ENCODE assay signal across 28 cellular contexts in genomic region chr10:120437541-120437940, GRCh38. TPM values are rescaled to one million over a fixed set of nuclear protein-coding genes. Genes with fewer than 3 reads are reported as not detected.
"Had no signal": no experiment of that assay in that cellular context is flagged by ENCODE, and none has a peak within 500 bp of the region (broad histone marks: within the 10 kb centered on the region; RNA-seq: fewer than 3 reads in every experiment).

No MANE protein-coding gene starts in this region.

- ATAC-seq: activated CD8-positive, alpha-beta T cell treated with anti-CD3 and anti-CD28 coated beads for 36 hours; activated T-cell treated with anti-CD3 and anti-CD28 coated beads, Interleukin-2, amount 50 U/mL, for 4 hours; activated T-helper 17 cell treated with anti-CD3 and anti-CD28 coated beads, Interleukin-2, amount 50 U/mL, for 72 hours; left lung; lower lobe of right lung; natural killer cell; psoas muscle; T-helper 17 cell; WTC11 had no signal

- H3K27ac Mint-ChIP-seq: activated CD8-positive, alpha-beta T cell treated with anti-CD3 and anti-CD28 coated beads for 36 hours; activated T-helper 17 cell treated with anti-CD3 and anti-CD28 coated beads, Interleukin-2, amount 50 U/mL, for 72 hours; natural killer cell; neural progenitor cell; T-helper 17 cell; WTC11 had no signal

- H3K9ac ChIP-seq: neural progenitor cell, parathyroid adenoma had no signal

- H3K4me2 ChIP-seq: neural progenitor cell had no signal

- FAIRE-seq: bronchial epithelial cell, colon, frontal cortex had no signal

- H3K4me3 ChIP-seq: esophagus squamous epithelium, left lung, lower lobe of right lung, neural progenitor cell, psoas muscle, spleen, tibial nerve had no signal

- H2AFZ ChIP-seq: neural progenitor cell, parathyroid adenoma had no signal

- H3K4me3 Mint-ChIP-seq: activated CD8-positive, alpha-beta T cell treated with anti-CD3 and anti-CD28 coated beads for 36 hours; activated T-cell treated with anti-CD3 and anti-CD28 coated beads, Interleukin-2, amount 50 U/mL, for 4 hours; activated T-helper 17 cell treated with anti-CD3 and anti-CD28 coated beads, Interleukin-2, amount 50 U/mL, for 72 hours; natural killer cell; neural progenitor cell; T-helper 17 cell; WTC11 had no signal

- H3K27ac ChIP-seq: epithelial cell of prostate, esophagus squamous epithelium, left lung, lower lobe of right lung, neural progenitor cell, parathyroid adenoma, psoas muscle, spleen, tibial nerve had no signal

- H3K36me3 Mint-ChIP-seq: natural killer cell, neural progenitor cell, WTC11 had no signal

- H3K4me1 ChIP-seq: esophagus squamous epithelium, left lung, lower lobe of right lung, neural progenitor cell, parathyroid adenoma, psoas muscle, spleen, tibial nerve had no signal

- H3K27me3 ChIP-seq: neural progenitor cell, tibial nerve had no signal

- H3K4me1 Mint-ChIP-seq: activated T-helper 17 cell treated with anti-CD3 and anti-CD28 coated beads, Interleukin-2, amount 50 U/mL, for 72 hours; natural killer cell; neural progenitor cell; T-helper 17 cell; WTC11 had no signal

- H3K9me3 Mint-ChIP-seq: activated CD8-positive, alpha-beta T cell treated with anti-CD3 and anti-CD28 coated beads for 36 hours; activated T-cell treated with anti-CD3 and anti-CD28 coated beads, Interleukin-2, amount 50 U/mL, for 4 hours; natural killer cell; neural progenitor cell had no signal

- H3K79me2 ChIP-seq: parathyroid adenoma had no signal

- DNase-seq: activated CD4-positive, alpha-beta T cell treated with anti-CD3 and anti-CD28 coated beads, Interleukin-2, amount 50 U/mL, for 1 hour; activated CD8-positive, alpha-beta T cell treated with anti-CD3 and anti-CD28 coated beads for 36 hours; activated gamma-delta T cell treated with Interleukin-2 at 50 U/mL for 16 hours; activated naive CD4-positive, alpha-beta T cell treated with anti-CD3 and anti-CD28 coated beads, Interleukin-2, amount 50 U/mL, for 16 hours; activated T-cell treated with anti-CD3 and anti-CD28 coated beads, Interleukin-2, amount 50 U/mL, for 4 hours; amygdala; dermis blood vessel endothelial cell; effector CD4-positive, alpha-beta T cell; esophagus squamous epithelium; left lung; lower lobe of right lung; mesenchymal stem cell; natural killer cell; occipital lobe; psoas muscle; spleen; stimulated activated naive CD4-positive, alpha-beta T cell treated with Interleukin-2 at 50 U/mL for 16 hours; T-helper 17 cell had no signal

- H3K9me3 ChIP-seq: esophagus squamous epithelium, left lung, lower lobe of right lung, psoas muscle, spleen, tibial nerve had no signal

- H3K36me3 ChIP-seq: esophagus squamous epithelium, left lung, lower lobe of right lung, neural progenitor cell, spleen, tibial nerve had no signal

RNA-seq across cellular contexts. Expression of gene PLPP4, which starts 19.5 kb away (rescaled TPM):
- total RNA-seq: activated CD8-positive, alpha-beta T cell treated with anti-CD3 and anti-CD28 coated beads for 36 hours; activated T-cell treated with anti-CD3 and anti-CD28 coated beads, Interleukin-2, amount 50 U/mL, for 4 hours; activated T-helper 17 cell treated with anti-CD3 and anti-CD28 coated beads, Interleukin-2, amount 50 U/mL, for 72 hours; lower lobe of right lung; natural killer cell; psoas muscle; spleen; T-helper 17 cell; tibial nerve; ureter had no signal
- polyA plus RNA-seq: psoas muscle, spleen had no signal
